Comparison of ENCODE assay signal across 14 cellular contexts in genomic region chr19:57190301-57190700, GRCh38. TPM values are rescaled to one million over a fixed set of nuclear protein-coding genes. Genes with fewer than 3 reads are reported as not detected.
A peak's percentile ranks its signal among the peaks of the same experiment; 100 is the strongest.
DNase-seq lines count a peak whose midpoint lies in the region; ATAC-seq and TF ChIP-seq lines count a peak whose summit lies in the region.
"Had no signal": no experiment of that assay in that cellular context is flagged by ENCODE, and none has a peak within 500 bp of the region (broad histone marks: within the 10 kb centered on the region; RNA-seq: fewer than 3 reads in every experiment).

No MANE protein-coding gene starts in this region.

- no peak overlapping the region for H3K14ac ChIP-seq in H9 (ENCODE audit: insufficient read depth, low read length)

- peaks cover 62% of the 10 kb centered on the region for H3K36me3 Mint-ChIP-seq in CD4-positive, alpha-beta T cell (ENCODE audit: low read depth)
- peaks cover 44 to 49% (median 49%) of the 10 kb centered on the region in 3 experiments for H3K36me3 Mint-ChIP-seq in H9 (ENCODE audit: insufficient read depth in 1 of 3, low read depth in 3 of 3)
- H3K36me3 Mint-ChIP-seq in activated T-helper 2 cell treated with anti-CD3 and anti-CD28 coated beads, Interferon-gamma antibody, Interleukin-2, Interleukin-4, amounts not matched to agents 10 μg/mL and 5 μg/mL and 100 μg/mL, durations not matched to agents 14 hours and 24 hours and 36 hours (ENCODE audit: low read depth): peaks cover 55% of the 10 kb centered on the region
- H3K36me3 Mint-ChIP-seq in natural killer cell: peaks cover 13% of the 10 kb centered on the region

- H3K4me1 Mint-ChIP-seq in CD4-positive, alpha-beta T cell (ENCODE audit: low read depth): peaks cover 36% of the 10 kb centered on the region
- peaks cover 12 to 17% of the 10 kb centered on the region in 2 experiments for H3K4me1 Mint-ChIP-seq in H9
- H3K4me1 Mint-ChIP-seq in activated T-helper 2 cell treated with anti-CD3 and anti-CD28 coated beads, Interferon-gamma antibody, Interleukin-2, Interleukin-4, amounts not matched to agents 10 μg/mL and 5 μg/mL and 100 μg/mL, durations not matched to agents 14 hours and 24 hours and 36 hours (ENCODE audit: low read depth): peaks cover 19% of the 10 kb centered on the region
- peaks cover 24 to 32% of the 10 kb centered on the region in 2 donors for H3K4me1 Mint-ChIP-seq in natural killer cell

- no peaks in the 10 kb centered on the region for H3K79me1 ChIP-seq in H9 (ENCODE audit: insufficient read depth, low read depth, low read length, poor library complexity, severe bottlenecking)

- H4K8ac ChIP-seq in H9 (replicated peaks; ENCODE audit: insufficient read length, low read depth, low read length): no peak overlapping the region

- H3K4me1 ChIP-seq in H9 (ENCODE audit: insufficient read depth, low read length): no peaks in the 10 kb centered on the region
- H3K4me1 ChIP-seq: HAP-1 had no signal

- H2BK15ac ChIP-seq in H9 (ENCODE audit: low read depth, low read length): no peak overlapping the region

- H3K4me3 Mint-ChIP-seq in CD4-positive, alpha-beta T cell: peak overlapping the region; percentile 97
- H3K4me3 Mint-ChIP-seq in H9 (peak overlapping the region; percentile 95 to 97), natural killer cell (peak overlapping the region; percentile 93)
- peak overlapping the region; percentile 81 for H3K4me3 Mint-ChIP-seq in activated T-helper 2 cell treated with anti-CD3 and anti-CD28 coated beads, Interferon-gamma antibody, Interleukin-2, Interleukin-4, amounts not matched to agents 10 μg/mL and 5 μg/mL and 100 μg/mL, durations not matched to agents 14 hours and 24 hours and 36 hours (ENCODE audit: low read depth)

- no peak overlapping the region for H3K9ac ChIP-seq in H9 (ENCODE audit: extremely low read depth, insufficient read length, low read length)

- CTCF ChIA-PET in CD4-positive, alpha-beta T cell (lab: Charles Lee): no interaction called here

- no peak for ATAC-seq in CD4-positive, alpha-beta T cell (ENCODE audit: poor library complexity)
- no peak for ATAC-seq in natural killer cell
- no peak for ATAC-seq in GM21381 (IDR thresholded peaks at IDR 0.05; ENCODE audit: unreplicated experiment)
- ATAC-seq in GM18517 (IDR thresholded peaks at IDR 0.05; ENCODE audit: unreplicated experiment): no peak
- no peak for ATAC-seq in HG02884 (IDR thresholded peaks at IDR 0.05; ENCODE audit: unreplicated experiment)

- H3K18ac ChIP-seq in H9 (ENCODE audit: insufficient read length, low read depth, low read length): no peak overlapping the region

- H3K56ac ChIP-seq in H9 (ENCODE audit: insufficient read length, low read depth, low read length): no peak overlapping the region

- H2BK120ac ChIP-seq in H9 (ENCODE audit: low read depth, low read length, poor library complexity, severe bottlenecking): no peak overlapping the region

- peaks cover 8% of the 10 kb centered on the region; the same call in 1 of the 2 replicates for H3K79me2 ChIP-seq in H9 (ENCODE audit: insufficient read depth, low read length)

- H3K4ac ChIP-seq in H9 (ENCODE audit: low read depth, low read length): no peak overlapping the region

- H3K23me2 ChIP-seq in H9 (ENCODE audit: insufficient read length, low read depth, low read length, poor library complexity, severe bottlenecking): peaks cover 12% of the 10 kb centered on the region

- TF ChIP-seq CTCF in CD4-positive, alpha-beta T cell (IDR thresholded peaks at IDR 0.05): no peak
- TF ChIP-seq CTCF in H9 (conservative IDR thresholded peaks at IDR 0.05) (no peak), natural killer cell (IDR thresholded peaks at IDR 0.05) (no peak)

- no peak overlapping the region for H2AFZ ChIP-seq in H9 (ENCODE audit: low read length)

- H3K4me2 ChIP-seq in H9 (ENCODE audit: insufficient read depth, insufficient read length, low read length): peak overlapping the region; percentile 60

- no peak overlapping the region for H4K91ac ChIP-seq in H9 (ENCODE audit: insufficient read length, low read depth, low read length)

- H3K23ac ChIP-seq in H9 (ENCODE audit: insufficient read length, low read depth, low read length): no peak overlapping the region

- H3K27ac Mint-ChIP-seq in CD4-positive, alpha-beta T cell: peak overlapping the region; percentile 98
- H3K27ac Mint-ChIP-seq in H9 (no peak overlapping the region), natural killer cell (peak overlapping the region; percentile 90 to 94)
- H3K27ac Mint-ChIP-seq in activated T-helper 2 cell treated with anti-CD3 and anti-CD28 coated beads, Interferon-gamma antibody, Interleukin-2, Interleukin-4, amounts not matched to agents 10 μg/mL and 5 μg/mL and 100 μg/mL, durations not matched to agents 14 hours and 24 hours and 36 hours: no peak overlapping the region

- no peak overlapping the region for H3K27ac ChIP-seq in CD4-positive, alpha-beta T cell (ENCODE audit: low read depth, low read length)
- no peak overlapping the region for H3K27ac ChIP-seq in H9 (ENCODE audit: insufficient read length, low read depth, low read length)

- no peak overlapping the region for H3T11ph ChIP-seq in H9 (ENCODE audit: low read length)

- POLR2A ChIA-PET in CD4-positive, alpha-beta T cell (lab: Charles Lee): interaction anchor here (0.9 to 1.9 kb wide), 5 partner anchors 14 to 1114 kb away, joined by 3 to 6 read pairs (median 4); partner anchors contain the start of genes ERVK3-1, ZNF274, ZNF304 and ZNF805

- WGBS in H9 (ENCODE audit: extremely low coverage, insufficient read length, low lambda C conversion rate): no CpG with 5 or more reads among the region's 3 CpGs

- intact Hi-C loops in CD4-positive, alpha-beta T cell (cut with DNase I, micrococcal nuclease): loop anchor here in 1 of 2 experiments (2.0 kb wide), 1 partner anchor 50 kb away; the partner anchor contains the start of gene ZNF805
- intact Hi-C loops in activated T-helper 2 cell treated with anti-CD3 and anti-CD28 coated beads, Interferon-gamma antibody, Interleukin-2, Interleukin-4, amounts not matched to agents 10 μg/mL and 5 μg/mL and 100 μg/mL, durations not matched to agents 14 hours and 24 hours and 36 hours (cut with micrococcal nuclease): loop anchor here (2.0 to 5.0 kb wide), 2 partner anchors 50 to 92 kb away; partner anchors contain the start of genes ZNF460 and ZNF805
- intact Hi-C loops in natural killer cell (cut with micrococcal nuclease): no loop called here

- no peak overlapping the region for H2AK5ac ChIP-seq in H9 (ENCODE audit: insufficient read length, low read length)

- no peaks in the 10 kb centered on the region for H3K27me3 ChIP-seq in CD4-positive, alpha-beta T cell (ENCODE audit: control insufficient read depth, insufficient read depth, low read length)
- H3K27me3 ChIP-seq in H9 (ENCODE audit: insufficient read depth, low read length): no peaks in the 10 kb centered on the region
- H3K27me3 ChIP-seq: neutrophil had no signal

- no peak overlapping the region for H2BK12ac ChIP-seq in H9 (ENCODE audit: insufficient read length, low read depth, low read length)

- H3K27me3 Mint-ChIP-seq in CD4-positive, alpha-beta T cell: peaks cover 16% of the 10 kb centered on the region
- peaks cover 19% of the 10 kb centered on the region for H3K27me3 Mint-ChIP-seq in H9 (ENCODE audit: low read depth)
- H3K27me3 Mint-ChIP-seq in activated T-helper 2 cell treated with anti-CD3 and anti-CD28 coated beads, Interferon-gamma antibody, Interleukin-2, Interleukin-4, amounts not matched to agents 10 μg/mL and 5 μg/mL and 100 μg/mL, durations not matched to agents 14 hours and 24 hours and 36 hours (ENCODE audit: low read depth): no peaks in the 10 kb centered on the region
- peaks cover 13 to 14% of the 10 kb centered on the region in 2 donors for H3K27me3 Mint-ChIP-seq in natural killer cell (ENCODE audit: low read depth in 2 of 2)

- no peak overlapping the region for H4K5ac ChIP-seq in H9 (ENCODE audit: insufficient read length, low read depth, low read length)

- no peak overlapping the region for H2BK20ac ChIP-seq in H9 (ENCODE audit: low read depth, low read length, poor library complexity, severe bottlenecking)

- H2BK5ac ChIP-seq in H9 (ENCODE audit: insufficient read length, low read length): no peak overlapping the region

- no peak for DNase-seq in CD4-positive, alpha-beta T cell
- DNase-seq in H9 (no peak), natural killer cell (no peak)
- DNase-seq in activated T-helper 2 cell treated with anti-CD3 and anti-CD28 coated beads, Interferon-gamma antibody, Interleukin-2, Interleukin-4, amounts not matched to agents 10 μg/mL and 5 μg/mL and 100 μg/mL, durations not matched to agents 14 hours and 24 hours and 36 hours (ENCODE audit: low spot score): no peak
- DNase-seq in activated effector memory CD4-positive, alpha-beta T cell treated with Interleukin-2 at 50 U/mL for 16 hours: no peak
- DNase-seq: COR-L47; NCI-H2081; stimulated activated naive CD4-positive, alpha-beta T cell had no signal

- peaks cover 18% of the 10 kb centered on the region for H3K9me3 Mint-ChIP-seq in CD4-positive, alpha-beta T cell
- H3K9me3 Mint-ChIP-seq in H9 (peaks cover 48 to 50% of the 10 kb centered on the region in 2 experiments), natural killer cell (peaks cover 2 to 3% of the 10 kb centered on the region in 2 donors)
- H3K9me3 Mint-ChIP-seq in activated T-helper 2 cell treated with anti-CD3 and anti-CD28 coated beads, Interferon-gamma antibody, Interleukin-2, Interleukin-4, amounts not matched to agents 10 μg/mL and 5 μg/mL and 100 μg/mL, durations not matched to agents 14 hours and 24 hours and 36 hours: peaks cover 57% of the 10 kb centered on the region

- H4K20me1 ChIP-seq in H9 (ENCODE audit: control insufficient read depth, insufficient read depth, insufficient read length): no peaks in the 10 kb centered on the region

- H3K9me3 ChIP-seq in CD4-positive, alpha-beta T cell (ENCODE audit: control insufficient read depth, low read length): peaks cover 22% of the 10 kb centered on the region
- H3K9me3 ChIP-seq in H9 (ENCODE audit: control insufficient read depth, low read depth, low read length): peaks cover 16% of the 10 kb centered on the region
- H3K9me3 ChIP-seq: HAP-1 had no signal

RNA-seq across cellular contexts. Expression of gene ZNF264, which starts 1.0 kb away (rescaled TPM):
- 10 to 100 TPM; 40.5 to 40.7 TPM for total RNA-seq in CD4-positive, alpha-beta T cell
- total RNA-seq in H9 (2021) (23.4 and 25.3 TPM in 2 replicates), natural killer cell (10 to 100 TPM; 50.4 to 62.1 (median 54.2) TPM)
- total RNA-seq in activated T-helper 2 cell treated with anti-CD3 and anti-CD28 coated beads, Interferon-gamma antibody, Interleukin-2, Interleukin-4, amounts not matched to agents 10 μg/mL and 5 μg/mL and 100 μg/mL, durations not matched to agents 14 hours and 24 hours and 36 hours: 16.5 and 18.0 TPM in 2 replicates

RNA-seq across cellular contexts. Expression of gene DUXA, which starts 23.0 kb away (rescaled TPM):
- not detected for total RNA-seq in CD4-positive, alpha-beta T cell
- total RNA-seq in H9 (2021) (not detected in 2 replicates), natural killer cell (not detected)
- total RNA-seq in activated T-helper 2 cell treated with anti-CD3 and anti-CD28 coated beads, Interferon-gamma antibody, Interleukin-2, Interleukin-4, amounts not matched to agents 10 μg/mL and 5 μg/mL and 100 μg/mL, durations not matched to agents 14 hours and 24 hours and 36 hours: not detected in 2 replicates
- total RNA-seq: T-helper 2 cell treated with Interferon-gamma antibody and Interleukin-4, amounts not matched to agents 100 ng/mL and 5 ng/mL, for 36 hours had no signal

RNA-seq across cellular contexts. Expression of gene AURKC, which starts 40.5 kb away (rescaled TPM):
- total RNA-seq in CD4-positive, alpha-beta T cell: under 1 TPM; 0.41 to 0.89 TPM
- total RNA-seq in H9 (2021) (3.3 and 3.8 TPM in 2 replicates), natural killer cell (1 to 10 TPM; 2.3 to 3.5 (median 2.8) TPM)
- 0.16 TPM in 1 of 2 replicates, not detected in the other for total RNA-seq in activated T-helper 2 cell treated with anti-CD3 and anti-CD28 coated beads, Interferon-gamma antibody, Interleukin-2, Interleukin-4, amounts not matched to agents 10 μg/mL and 5 μg/mL and 100 μg/mL, durations not matched to agents 14 hours and 24 hours and 36 hours

RNA-seq across cellular contexts. Expression of gene ZIM3, which starts 45.3 kb away (rescaled TPM):
- total RNA-seq in CD4-positive, alpha-beta T cell: not detected
- total RNA-seq in H9 (2021) (not detected in 2 replicates), natural killer cell (not detected)
- total RNA-seq in activated T-helper 2 cell treated with anti-CD3 and anti-CD28 coated beads, Interferon-gamma antibody, Interleukin-2, Interleukin-4, amounts not matched to agents 10 μg/mL and 5 μg/mL and 100 μg/mL, durations not matched to agents 14 hours and 24 hours and 36 hours: not detected in 2 replicates
- total RNA-seq: T-helper 2 cell treated with Interferon-gamma antibody and Interleukin-4, amounts not matched to agents 100 ng/mL and 5 ng/mL, for 36 hours had no signal

RNA-seq across cellular contexts. Expression of gene ZNF805, which starts 50.1 kb away (rescaled TPM):
- 10 to 100 TPM; 33.1 to 33.7 TPM for total RNA-seq in CD4-positive, alpha-beta T cell
- total RNA-seq in H9 (2021) (15.4 and 16.8 TPM in 2 replicates), natural killer cell (10 to 100 TPM; 25.9 to 32.7 (median 31.0) TPM)
- 6.6 and 6.9 TPM in 2 replicates for total RNA-seq in activated T-helper 2 cell treated with anti-CD3 and anti-CD28 coated beads, Interferon-gamma antibody, Interleukin-2, Interleukin-4, amounts not matched to agents 10 μg/mL and 5 μg/mL and 100 μg/mL, durations not matched to agents 14 hours and 24 hours and 36 hours

Comparison
In these comparisons a context has a peak if more than half of its experiments do, and no peak if none do; other contexts are left out.
1. H3K27ac Mint-ChIP-seq: peak in CD4-positive, alpha-beta T cell (single experiment) and natural killer cell (2 of 2); none in H9 (0 of 3) and activated T-helper 2 cell treated with anti-CD3 and anti-CD28 coated beads, Interferon-gamma antibody, Interleukin-2, Interleukin-4, amounts not matched to agents 10 μg/mL and 5 μg/mL and 100 μg/mL, durations not matched to agents 14 hours and 24 hours and 36 hours (single experiment).
2. Peak in every context shown above with its lines, with median percentiles within 50 percentile points of each other: H3K4me3 Mint-ChIP-seq.